In the genomic region with DNA sequence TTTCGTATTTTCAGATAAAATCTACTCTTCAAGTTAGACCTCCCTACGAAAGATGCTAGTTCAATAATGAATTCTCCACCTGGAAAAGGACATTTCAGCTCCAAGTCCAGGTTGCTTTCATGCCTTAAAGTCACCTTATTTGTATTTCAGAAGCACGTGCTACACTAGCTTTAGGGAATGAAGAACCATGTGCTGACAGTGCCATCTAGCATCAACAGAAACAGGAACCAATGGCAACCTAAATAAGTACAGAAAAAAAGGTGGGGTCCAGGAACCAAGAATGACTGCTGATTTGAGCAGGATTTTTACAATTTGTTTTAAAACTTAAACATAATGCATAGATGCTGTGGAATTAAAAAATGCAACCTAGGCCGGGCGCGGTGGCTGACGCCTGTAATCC, we compare ENCODE assay signal across 18 cellular contexts.
"Had no signal": no experiment of that assay in that cellular context is flagged by ENCODE, and none has a peak within 500 bp of the region (broad histone marks: within the 10 kb centered on the region; RNA-seq: fewer than 3 reads in every experiment).

No MANE protein-coding gene starts in this region.

- FAIRE-seq: keratinocyte had no signal

- H3K36me3 ChIP-seq: heart right ventricle, tibial artery, uterus had no signal

- H3K27me3 ChIP-seq: heart right ventricle, tibial artery, uterus had no signal

- ATAC-seq: activated naive CD8-positive, alpha-beta T cell treated with anti-CD3 and anti-CD28 coated beads, Interleukin-2, amount 50 U/mL, for 24 hours; natural killer cell treated with Interleukin-12 subunit alpha and Interleukin-12 subunit beta and Interleukin-15 and Interleukin-18, amount 100 ng/mL, for 72 hours; stimulated activated effector memory CD8-positive, alpha-beta T cell treated with anti-CD3 and anti-CD28 coated beads, Interleukin-12 subunit alpha, Interleukin-12 subunit beta, amount 100 ng/mL, for 72 hours had no signal

- H3K27ac ChIP-seq: epithelial cell of prostate, heart right ventricle, uterus had no signal

- DNase-seq: activated CD4-positive, alpha-beta T cell treated with anti-CD3 and anti-CD28 coated beads for 1 hour; activated CD4-positive, alpha-beta T cell treated with anti-CD3 and anti-CD28 coated beads, Interleukin-2, amount 50 U/mL, for 4 hours; activated naive CD4-positive, alpha-beta T cell treated with anti-CD3 and anti-CD28 coated beads for 36 hours; activated naive CD8-positive, alpha-beta T cell treated with anti-CD3 and anti-CD28 coated beads, Interleukin-2, amount 50 U/mL, for 24 hours; activated T-cell treated with anti-CD3 and anti-CD28 coated beads for 4 hours; aorta; cerebellar nuclear complex; effector memory CD4-positive, alpha-beta T cell; foreskin melanocyte; heart right ventricle; mammary epithelial cell; T-helper 9 cell; tibial artery; uterus had no signal

- H3K9me3 ChIP-seq: uterus had no signal

- H3K4me1 ChIP-seq: heart right ventricle, tibial artery, uterus had no signal
